In genomic region chr12:45235087-45236025, GRCh38 we compare ENCODE assay signal across 7 cellular contexts. TPM values are rescaled to one million over a fixed set of nuclear protein-coding genes. Genes with fewer than 3 reads are reported as not detected.
DNase-seq lines count a peak whose midpoint lies in the region; ATAC-seq, FAIRE-seq and TF ChIP-seq lines count a peak whose summit lies in the region.

No MANE protein-coding gene starts in this region.

- H3K9me3 Mint-ChIP-seq in natural killer cell treated with Interleukin-12 subunit alpha and Interleukin-12 subunit beta and Interleukin-15 and Interleukin-18, amount 100 ng/mL, for 72 hours = no peaks in the 10 kb centered on the region

- H3K36me3 ChIP-seq in PC-3 (ENCODE audit: low read depth, low read length) (no peaks in the 10 kb centered on the region), endothelial cell of umbilical vein (ENCODE audit: control insufficient read depth in 2 of 2, extremely low read depth in 1 of 2, insufficient read depth in 2 of 2, low read length in 2 of 2) (no peaks in the 10 kb centered on the region)

- peak; percentile 49 for FAIRE-seq in endothelial cell of umbilical vein (lab: Jason Lieb, UNC)
- FAIRE-seq in GM19239 (lab: Jason Lieb, UNC) = no peak

- peak; percentile 21 for ATAC-seq in PC-3
- peak; percentile 94 for ATAC-seq in natural killer cell treated with Interleukin-12 subunit alpha and Interleukin-12 subunit beta and Interleukin-15 and Interleukin-18, amount 100 ng/mL, for 72 hours
- ATAC-seq in HG03469 (IDR thresholded peaks at IDR 0.05; ENCODE audit: unreplicated experiment) = no peak

- H3K27ac ChIP-seq in PC-3 (ENCODE audit: low read length) = peak overlapping the region; percentile 90
- peak overlapping the region; percentile 100 for H3K27ac ChIP-seq in endothelial cell of umbilical vein (ENCODE audit: insufficient read depth, low read depth, low read length)

- H3K79me2 ChIP-seq in PC-3 (ENCODE audit: low read length) (peaks cover 23% of the 10 kb centered on the region), endothelial cell of umbilical vein (ENCODE audit: control insufficient read depth, insufficient read depth, low read length) (peaks cover 36% of the 10 kb centered on the region)

- H3K4me1 Mint-ChIP-seq in natural killer cell treated with Interleukin-12 subunit alpha and Interleukin-12 subunit beta and Interleukin-15 and Interleukin-18, amount 100 ng/mL, for 72 hours (ENCODE audit: low read depth in 2 of 2) = peaks cover 59 to 68% of the 10 kb centered on the region in 2 donors

- peak overlapping the region; percentile 81 for H3K4me3 Mint-ChIP-seq in natural killer cell treated with Interleukin-12 subunit alpha and Interleukin-12 subunit beta and Interleukin-15 and Interleukin-18, amount 100 ng/mL, for 72 hours

- no peaks in the 10 kb centered on the region for H3K27me3 Mint-ChIP-seq in natural killer cell treated with Interleukin-12 subunit alpha and Interleukin-12 subunit beta and Interleukin-15 and Interleukin-18, amount 100 ng/mL, for 72 hours

- H3K9me3 ChIP-seq in PC-3 (ENCODE audit: low read length) = no peaks in the 10 kb centered on the region
- H3K9me3 ChIP-seq in endothelial cell of umbilical vein (replicated peaks; ENCODE audit: control insufficient read depth, insufficient read depth, low read length) = no peaks in the 10 kb centered on the region

- H3K9me1 ChIP-seq in endothelial cell of umbilical vein (replicated peaks; ENCODE audit: control insufficient read depth, extremely low read depth, insufficient read depth, low read length) = no peaks in the 10 kb centered on the region

- H2AFZ ChIP-seq in PC-3 (ENCODE audit: low read length) = no peak overlapping the region
- no peak overlapping the region for H2AFZ ChIP-seq in endothelial cell of umbilical vein (ENCODE audit: low read depth, low read length)

- CTCF ChIA-PET in PC-3 (lab: Charles Lee) = interaction anchor here (0.6 kb wide), 1 partner anchor 41 kb away, joined by 5 read pairs; no protein-coding TSS in a partner anchor
- CTCF ChIA-PET in endothelial cell of umbilical vein (lab: Charles Lee) = interaction anchor here (0.8 to 4.5 kb wide), 12 partner anchors 9 to 527 kb away, joined by 3 to 44 read pairs (median 4); partner anchors contain the start of gene ANO6

- TF ChIP-seq POLR2A in endothelial cell of umbilical vein (IDR thresholded peaks at IDR 0.05; ENCODE audit: low read depth, low read length) = no peak

- H4K20me1 ChIP-seq in PC-3 (ENCODE audit: low read length) = no peaks in the 10 kb centered on the region
- H4K20me1 ChIP-seq in endothelial cell of umbilical vein (replicated peaks; ENCODE audit: control insufficient read depth, extremely low read depth, insufficient read depth, low read length) = no peaks in the 10 kb centered on the region

- H3K9ac ChIP-seq in PC-3 (ENCODE audit: low read length) (peak overlapping the region; percentile 73), endothelial cell of umbilical vein (replicated peaks; ENCODE audit: extremely low read depth, insufficient read depth, low read length) (peak overlapping the region; percentile 74)

- H3K4me2 ChIP-seq in PC-3 (ENCODE audit: low read length) (peak overlapping the region; percentile 81), endothelial cell of umbilical vein (ENCODE audit: insufficient read depth, low read length) (peak overlapping the region; percentile 43)

- H3K27me3 ChIP-seq in PC-3 (ENCODE audit: low read length) = no peaks in the 10 kb centered on the region
- no peaks in the 10 kb centered on the region for H3K27me3 ChIP-seq in endothelial cell of umbilical vein (ENCODE audit: control insufficient read depth in 2 of 2, insufficient read depth in 2 of 2, low read length in 2 of 2)

- peak; percentile 96 for DNase-seq in H4 (ENCODE audit: low spot score)
- peak; percentile 91 for DNase-seq in PC-3
- peak; percentile 87 for DNase-seq in endothelial cell of umbilical vein (ENCODE audit: low read depth, low spot score)
- no peak for DNase-seq in natural killer cell treated with Interleukin-12 subunit alpha and Interleukin-12 subunit beta and Interleukin-15 and Interleukin-18, amount 100 ng/mL, for 72 hours (ENCODE audit: low spot score)
- no peak for DNase-seq in GM19239 (ENCODE audit: insufficient read length, low spot score)
- no peak for DNase-seq in medulla oblongata (ENCODE audit: extremely low spot score)

- BruUV-seq in PC-3 (replicated peaks; lab: Mats Ljungman, UMichigan) = no TSS peak
- BruUV-seq in endothelial cell of umbilical vein (replicated peaks; lab: Mats Ljungman, UMichigan) = TSS peak; percentile 65

- POLR2A ChIA-PET in PC-3 (lab: Charles Lee; ENCODE audit: unreplicated experiment) = interaction anchor here (0.6 to 0.7 kb wide), 2 partner anchors 20 to 38 kb away, joined by 3 to 15 read pairs; partner anchors contain the start of gene ANO6
- POLR2A ChIA-PET in endothelial cell of umbilical vein (lab: Charles Lee) = interaction anchor here (0.6 to 1.0 kb wide), 2 partner anchors 33 to 39 kb away, joined by 3 to 6 read pairs; no protein-coding TSS in a partner anchor

- H3K36me3 Mint-ChIP-seq in natural killer cell treated with Interleukin-12 subunit alpha and Interleukin-12 subunit beta and Interleukin-15 and Interleukin-18, amount 100 ng/mL, for 72 hours = peaks cover 5% of the 10 kb centered on the region

- H3K4me3 ChIP-seq in PC-3 (ENCODE audit: low read length) (peak overlapping the region; percentile 49), endothelial cell of umbilical vein (replicated peaks in 1 of 3; ENCODE audit: insufficient read depth in 1 of 3, low read depth in 1 of 3, low read length in 3 of 3) (peak overlapping the region in 1 of 3 experiments; percentile 7)

- H3K27ac Mint-ChIP-seq in natural killer cell treated with Interleukin-12 subunit alpha and Interleukin-12 subunit beta and Interleukin-15 and Interleukin-18, amount 100 ng/mL, for 72 hours = peak overlapping the region; percentile 88 to 95

- dilution Hi-C loops in endothelial cell of umbilical vein (cut with MboI; ENCODE audit: extremely low pct_ligation_motif_present, low sequenced_read_pairs) = no loop called here

- TF ChIP-seq CTCF in PC-3 (conservative IDR thresholded peaks at IDR 0.05; ENCODE audit: low read depth, low read length) = no peak
- TF ChIP-seq CTCF in endothelial cell of umbilical vein (IDR thresholded peaks at IDR 0.05; ENCODE audit: extremely low read depth in 1 of 2, insufficient read depth in 1 of 2, low read depth in 1 of 2, low read length in 2 of 2) = no peak

- H3K4me1 ChIP-seq in PC-3 (ENCODE audit: insufficient read depth, low read length) = peaks cover 54% of the 10 kb centered on the region
- H3K4me1 ChIP-seq in endothelial cell of umbilical vein (ENCODE audit: control insufficient read depth, extremely low read depth, insufficient read depth, low read length) = peaks cover 52% of the 10 kb centered on the region

- no peaks in the 10 kb centered on the region for H3K9me2 ChIP-seq in PC-3 (replicated peaks; ENCODE audit: low read length)

- peaks cover 25% of the 10 kb centered on the region for H3F3A ChIP-seq in PC-3 (ENCODE audit: low read length, unreplicated experiment)

- intact Hi-C loops in PC-3 (cut with micrococcal nuclease) = no loop called here
- intact Hi-C loops in endothelial cell of umbilical vein (cut with micrococcal nuclease) = loop anchor here (2.0 kb wide), 2 partner anchors 25 to 493 kb away; partner anchors contain the start of gene ARID2

TF ChIP-seq in endothelial cell of umbilical vein, 7 proteins besides CTCF, POLR2A, EP300 and RAD21:
- no peak for TF ChIP-seq FOS (IDR thresholded peaks at IDR 0.05; ENCODE audit: borderline replicate concordance, insufficient read depth, low read length)
- TF ChIP-seq JUN (IDR thresholded peaks at IDR 0.05; ENCODE audit: borderline replicate concordance, insufficient read depth, insufficient read length, low read depth) = no peak
- TF ChIP-seq MYC (IDR thresholded peaks at IDR 0.05; ENCODE audit: low read depth, low read length) = no peak
- TF ChIP-seq GATA2 (IDR thresholded peaks at IDR 0.05; ENCODE audit: insufficient read depth, insufficient read length, low read depth, low read length) = no peak
- no peak for TF ChIP-seq EZH2 (IDR thresholded peaks at IDR 0.05; ENCODE audit: borderline replicate concordance, low read depth, low read length, severe bottlenecking)
- TF ChIP-seq, protein P1, sequence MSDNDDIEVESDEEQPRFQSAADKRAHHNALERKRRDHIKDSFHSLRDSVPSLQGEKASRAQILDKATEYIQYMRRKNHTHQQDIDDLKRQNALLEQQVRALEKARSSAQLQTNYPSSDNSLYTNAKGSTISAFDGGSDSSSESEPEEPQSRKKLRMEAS (IDR thresholded peaks at IDR 0.05; ENCODE audit: insufficient read depth, insufficient read length) = no peak
- no peak for TF ChIP-seq POLR2AphosphoS5 (IDR thresholded peaks at IDR 0.05; ENCODE audit: insufficient read depth, low read depth, low read length)
TF ChIP-seq in endothelial cell of umbilical vein: peak in this region for 0.

RNA-seq across cellular contexts. Expression of gene ANO6, which starts 19.5 kb away (rescaled TPM):
- total RNA-seq in H4 (2014; rRNA removed; shearing (Covaris generic)) = 30.9 and 37.6 TPM in 2 replicates
- total RNA-seq in PC-3 (2014; rRNA removed) (18.1 and 23.0 TPM in 2 replicates), endothelial cell of umbilical vein (67.6 and 70.1 TPM in 2 replicates)
- polyA plus RNA-seq in endothelial cell of umbilical vein = 18.7 and 21.3 TPM in 2 replicates
- polyA plus RNA-seq in endothelial cell of umbilical vein (2011; cell fraction: cytosol; rRNA removed) = 22.5 and 24.0 TPM in 2 replicates
- polyA plus RNA-seq in endothelial cell of umbilical vein (2011; cell fraction: nucleus; rRNA removed) = 27.7 and 28.1 TPM in 2 replicates
- polyA plus RNA-seq in endothelial cell of umbilical vein (2012) = 53.7 and 65.5 TPM in 2 replicates
- polyA minus RNA-seq in endothelial cell of umbilical vein = 60.4 and 63.6 TPM in 2 replicates
- 16.9 TPM for polyA minus RNA-seq in endothelial cell of umbilical vein (2011; cell fraction: cytosol; rRNA and poly(A)+ RNA removed)
- 60.5 and 81.8 TPM in 2 replicates for polyA minus RNA-seq in endothelial cell of umbilical vein (2011; cell fraction: nucleus; rRNA and poly(A)+ RNA removed)
- 10 to 100 TPM; 35.2 to 55.1 TPM for total RNA-seq in natural killer cell treated with Interleukin-12 subunit alpha and Interleukin-12 subunit beta and Interleukin-15 and Interleukin-18, amount 100 ng/mL, for 72 hours

Comparison
In these comparisons a context has a peak if more than half of its experiments do, and no peak if none do; other contexts are left out.
1. DNase-seq: peak in H4 (single experiment), PC-3 (single experiment) and endothelial cell of umbilical vein (single experiment); none in natural killer cell treated with Interleukin-12 subunit alpha and Interleukin-12 subunit beta and Interleukin-15 and Interleukin-18, amount 100 ng/mL, for 72 hours (single experiment), GM19239 (single experiment) and medulla oblongata (single experiment).